Comparison of ENCODE assay signal across 1 cellular context in genomic region chr17:27940503-27940902, GRCh38.
TF ChIP-seq lines count a peak whose summit lies in the region.

No MANE protein-coding gene starts in this region.

TF ChIP-seq in neural cell, 6 proteins besides CTCF, POLR2A, EP300 and RAD21 (continued from another document):
- TF ChIP-seq MXI1 (conservative IDR thresholded peaks at IDR 0.05; ENCODE audit: poor library complexity, severe bottlenecking) (no peak), SMC3 (conservative IDR thresholded peaks at IDR 0.05; ENCODE audit: poor library complexity) (no peak), REST (IDR thresholded peaks at IDR 0.05; ENCODE audit: borderline replicate concordance) (no peak)
